Comparison of ENCODE assay signal across 19 cellular contexts in the genomic region with DNA sequence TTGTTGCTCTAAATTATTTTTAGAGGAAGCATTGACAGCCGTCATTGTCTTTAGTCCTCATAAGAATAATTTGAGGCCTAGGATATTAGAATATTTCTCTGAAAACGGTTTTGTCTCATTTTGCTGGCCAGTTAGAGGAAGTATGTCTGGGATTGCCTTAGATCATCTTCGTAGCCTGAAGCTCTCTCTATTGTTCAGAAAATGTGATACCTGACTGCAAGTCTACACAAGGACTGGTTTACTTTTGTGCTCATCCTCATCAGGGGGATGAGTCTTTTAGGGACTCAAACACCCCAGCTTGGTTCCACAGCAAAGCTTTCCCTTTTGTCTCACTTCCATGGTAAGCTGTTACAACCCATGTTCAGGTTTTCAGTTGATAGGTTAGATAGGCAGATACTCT.
"Had no signal": no experiment of that assay in that cellular context is flagged by ENCODE, and none has a peak within 500 bp of the region (broad histone marks: within the 10 kb centered on the region; RNA-seq: fewer than 3 reads in every experiment).

No MANE protein-coding gene starts in this region.

- H3K27me3 Mint-ChIP-seq: activated CD4-positive, alpha-beta memory T cell treated with anti-CD3 and anti-CD28 coated beads, Interleukin-2, amount 10 ng/mL, durations not matched to agents 7 days and 5 days; activated CD4-positive, alpha-beta T cell treated with anti-CD3 and anti-CD28 coated beads, Interleukin-2, amount 10 ng/mL, durations not matched to agents 24 days and 14 days; activated naive CD4-positive, alpha-beta T cell treated with anti-CD3 and anti-CD28 coated beads, Interleukin-2, amount 50 U/mL, for 24 hours; brain; stimulated activated naive B cell treated with anti-CD40 and anti-IgM and Interleukin-4, amounts not matched to agents 10 μg/mL and 1 μg/mL and 100 μg/mL, for 72 hours; T-cell had no signal

- H3K9me3 Mint-ChIP-seq: activated CD4-positive, alpha-beta memory T cell treated with anti-CD3 and anti-CD28 coated beads, Interleukin-2, amount 10 ng/mL, durations not matched to agents 7 days and 5 days; activated CD4-positive, alpha-beta T cell treated with anti-CD3 and anti-CD28 coated beads, Interleukin-2, amount 10 ng/mL, durations not matched to agents 24 days and 14 days; activated naive CD4-positive, alpha-beta T cell treated with anti-CD3 and anti-CD28 coated beads, Interleukin-2, amount 50 U/mL, for 24 hours; activated T-helper 1 cell treated with anti-CD3 and anti-CD28 coated beads, Interleukin-12 subunit alpha, Interleukin-12 subunit beta, Interleukin-2, Interleukin-4 antibody, amounts not matched to agents 30 ng/mL and 10 ng/mL and 1 ng/mL, durations not matched to agents 14 hours and 24 hours and 36 hours; natural killer cell; stimulated activated naive B cell treated with anti-CD40 and anti-IgM and Interleukin-4, amounts not matched to agents 10 μg/mL and 1 μg/mL and 100 μg/mL, for 72 hours had no signal

- H3K9me3 ChIP-seq: prostate gland, testis had no signal

- H3K36me3 Mint-ChIP-seq: natural killer cell had no signal

- H3K4me3 Mint-ChIP-seq: activated CD4-positive, alpha-beta memory T cell treated with anti-CD3 and anti-CD28 coated beads, Interleukin-2, amount 10 ng/mL, durations not matched to agents 7 days and 5 days; activated CD4-positive, alpha-beta T cell treated with anti-CD3 and anti-CD28 coated beads, Interleukin-2, amount 10 ng/mL, durations not matched to agents 24 days and 14 days; activated naive CD4-positive, alpha-beta T cell treated with anti-CD3 and anti-CD28 coated beads, Interleukin-2, amount 50 U/mL, for 24 hours; activated T-helper 1 cell treated with anti-CD3 and anti-CD28 coated beads, Interleukin-12 subunit alpha, Interleukin-12 subunit beta, Interleukin-2, Interleukin-4 antibody, amounts not matched to agents 30 ng/mL and 10 ng/mL and 1 ng/mL, durations not matched to agents 14 hours and 24 hours and 36 hours; brain; natural killer cell; stimulated activated naive B cell treated with anti-CD40 and anti-IgM and Interleukin-4, amounts not matched to agents 10 μg/mL and 1 μg/mL and 100 μg/mL, for 72 hours; T-cell had no signal

- H3K27ac ChIP-seq: prostate gland, testis, uterus had no signal

- H3K4me1 ChIP-seq: prostate gland, testis, uterus had no signal

- DNase-seq: activated CD4-positive, alpha-beta memory T cell treated with anti-CD3 and anti-CD28 coated beads, Interleukin-2, amount 10 ng/mL, durations not matched to agents 7 days and 5 days; activated CD4-positive, alpha-beta T cell treated with anti-CD3 and anti-CD28 coated beads, Interleukin-2, amount 10 ng/mL, durations not matched to agents 24 days and 14 days; activated gamma-delta T cell treated with Interleukin-2 at 50 U/mL for 16 hours; aorta; central memory CD4-positive, alpha-beta T cell; kidney; natural killer cell; stimulated activated CD4-positive, alpha-beta T cell treated with anti-CD3 and anti-CD28 coated beads, Interleukin-2, amount 100 ng/mL, for 48 hours; stimulated activated CD8-positive, alpha-beta memory T cell treated with anti-CD3 and anti-CD28 coated beads, Interleukin-4, amount 100 ng/mL, for 48 hours; stimulated activated naive B cell treated with anti-CD40 and anti-IgM and Interleukin-4, amounts not matched to agents 10 μg/mL and 1 μg/mL and 100 μg/mL, for 72 hours; T-cell; testis; uterus had no signal

- H3K4me3 ChIP-seq: lung, prostate gland, testis, uterus had no signal

- H3K27ac Mint-ChIP-seq: activated CD4-positive, alpha-beta memory T cell treated with anti-CD3 and anti-CD28 coated beads, Interleukin-2, amount 10 ng/mL, durations not matched to agents 7 days and 5 days; activated CD4-positive, alpha-beta T cell treated with anti-CD3 and anti-CD28 coated beads, Interleukin-2, amount 10 ng/mL, durations not matched to agents 24 days and 14 days; activated naive CD4-positive, alpha-beta T cell treated with anti-CD3 and anti-CD28 coated beads, Interleukin-2, amount 50 U/mL, for 24 hours; activated T-helper 1 cell treated with anti-CD3 and anti-CD28 coated beads, Interleukin-12 subunit alpha, Interleukin-12 subunit beta, Interleukin-2, Interleukin-4 antibody, amounts not matched to agents 30 ng/mL and 10 ng/mL and 1 ng/mL, durations not matched to agents 14 hours and 24 hours and 36 hours; brain; natural killer cell; stimulated activated naive B cell treated with anti-CD40 and anti-IgM and Interleukin-4, amounts not matched to agents 10 μg/mL and 1 μg/mL and 100 μg/mL, for 72 hours had no signal

- H3K36me3 ChIP-seq: prostate gland, uterus had no signal

- H3K27me3 ChIP-seq: testis, uterus had no signal

- ATAC-seq: natural killer cell; stimulated activated naive B cell treated with anti-CD40 and anti-IgM and Interleukin-4, amounts not matched to agents 10 μg/mL and 1 μg/mL and 100 μg/mL, for 72 hours; T-cell had no signal

- FAIRE-seq: colon, kidney had no signal

- H3K4me1 Mint-ChIP-seq: brain had no signal
